In genomic region chr20:4685923-4686221, GRCh38 we compare ENCODE assay signal across 8 cellular contexts. TPM values are rescaled to one million over a fixed set of nuclear protein-coding genes. Genes with fewer than 3 reads are reported as not detected.
DNase-seq lines count a peak whose midpoint lies in the region; FAIRE-seq and TF ChIP-seq lines count a peak whose summit lies in the region.

No MANE protein-coding gene starts in this region.

- H2AFZ ChIP-seq in hepatocyte, result peak overlapping the region; percentile 77

- TF ChIP-seq CTCF in hepatocyte (IDR thresholded peaks at IDR 0.05; ENCODE audit: poor library complexity) (no peak), GM13976 (IDR thresholded peaks at IDR 0.05; ENCODE audit: borderline replicate concordance, control extremely low read depth, extremely low read depth, insufficient read depth, missing control alignments) (no peak)

- no peak for FAIRE-seq in small intestine (lab: Jason Lieb, UNC)

- H3K9me2 ChIP-seq in hepatocyte (replicated peaks; ENCODE audit: insufficient read depth), result no peaks in the 10 kb centered on the region

- POLR2A ChIA-PET in activated CD4-positive, alpha-beta memory T cell treated with anti-CD3 and anti-CD28 coated beads, Interleukin-2, amount 10 ng/mL, durations not matched to agents 7 days and 5 days (lab: Charles Lee), result no interaction called here

- H3K27ac ChIP-seq in hepatocyte, result peak overlapping the region; percentile 97
- peak overlapping the region in 1 of 2 donors; percentile 93 for H3K27ac ChIP-seq in small intestine (ENCODE audit: low read depth in 1 of 2, low read length in 1 of 2)

- H3K36me3 ChIP-seq in HAP-1 (replicated peaks), result no peaks in the 10 kb centered on the region; the same call in 1 of the 2 replicates
- H3K36me3 ChIP-seq in hepatocyte (replicated peaks; ENCODE audit: insufficient read depth, low read depth), result no peaks in the 10 kb centered on the region
- no peaks in the 10 kb centered on the region for H3K36me3 ChIP-seq in small intestine (ENCODE audit: control insufficient read depth in 2 of 2, insufficient read depth in 2 of 2, low read length in 2 of 2)

- in situ Hi-C loops in HAP-1 (cut with MboI; ENCODE audit: low sequenced_read_pairs), result no loop called here
- in situ Hi-C loops in GM13976 (cut with MboI; ENCODE audit: low sequenced_read_pairs, unreplicated experiment), result no loop called here

- H3K27me3 ChIP-seq in HAP-1 (ENCODE audit: low read depth) (no peaks in the 10 kb centered on the region), hepatocyte (no peaks in the 10 kb centered on the region), small intestine (ENCODE audit: control insufficient read depth in 2 of 2, insufficient read depth in 2 of 2, low read length in 2 of 2) (no peaks in the 10 kb centered on the region)

- H4K20me1 ChIP-seq in hepatocyte (ENCODE audit: insufficient read depth, poor library complexity, severe bottlenecking), result peaks cover 2% of the 10 kb centered on the region

- H3K9me3 ChIP-seq in HAP-1, result no peaks in the 10 kb centered on the region
- H3K9me3 ChIP-seq in hepatocyte (ENCODE audit: low read depth), result no peaks in the 10 kb centered on the region
- H3K9me3 ChIP-seq in small intestine (ENCODE audit: control insufficient read depth, low read depth), result no peaks in the 10 kb centered on the region

- no peaks in the 10 kb centered on the region for H3K27me3 Mint-ChIP-seq in activated CD4-positive, alpha-beta memory T cell treated with anti-CD3 and anti-CD28 coated beads, Interleukin-2, amount 10 ng/mL, durations not matched to agents 7 days and 5 days

- H3K36me3 Mint-ChIP-seq in activated CD4-positive, alpha-beta memory T cell treated with anti-CD3 and anti-CD28 coated beads, Interleukin-2, amount 10 ng/mL, durations not matched to agents 7 days and 5 days (ENCODE audit: low read depth), result peaks cover 39% of the 10 kb centered on the region

- no peaks in the 10 kb centered on the region for H3K9me3 Mint-ChIP-seq in activated CD4-positive, alpha-beta memory T cell treated with anti-CD3 and anti-CD28 coated beads, Interleukin-2, amount 10 ng/mL, durations not matched to agents 7 days and 5 days

- H3K4me1 Mint-ChIP-seq in activated CD4-positive, alpha-beta memory T cell treated with anti-CD3 and anti-CD28 coated beads, Interleukin-2, amount 10 ng/mL, durations not matched to agents 7 days and 5 days, result peaks cover 70% of the 10 kb centered on the region

- WGBS in hepatocyte (ENCODE audit: low lambda C conversion rate, missing lambda C conversion rate), result 16% methylated on average over 8 of the region's 8 CpGs
- 4 to 10% (median 10%) methylated on average over 8 of the region's 8 CpGs for WGBS in small intestine, 3 donors

- H3K4me3 ChIP-seq in HAP-1 (peak overlapping the region; percentile 53), hepatocyte (peak overlapping the region; percentile 91), small intestine (ENCODE audit: low read depth in 1 of 2, low read length in 2 of 2) (peak overlapping the region; percentile 39 to 93)

- peak overlapping the region; percentile 98 for H3K27ac Mint-ChIP-seq in activated CD4-positive, alpha-beta memory T cell treated with anti-CD3 and anti-CD28 coated beads, Interleukin-2, amount 10 ng/mL, durations not matched to agents 7 days and 5 days

- CTCF ChIA-PET in activated CD4-positive, alpha-beta memory T cell treated with anti-CD3 and anti-CD28 coated beads, Interleukin-2, amount 10 ng/mL, durations not matched to agents 7 days and 5 days (lab: Charles Lee), result no interaction called here

- peak overlapping the region; percentile 92 for H3K4me2 ChIP-seq in hepatocyte

- peaks cover 34% of the 10 kb centered on the region for H3K79me2 ChIP-seq in hepatocyte

- peaks cover 31% of the 10 kb centered on the region for H3K4me1 ChIP-seq in HAP-1
- H3K4me1 ChIP-seq in hepatocyte (ENCODE audit: insufficient read depth), result peaks cover 4% of the 10 kb centered on the region
- peaks cover 0 to 4% of the 10 kb centered on the region in 2 donors for H3K4me1 ChIP-seq in small intestine (ENCODE audit: control insufficient read depth in 2 of 2, insufficient read depth in 1 of 2, low read depth in 1 of 2, low read length in 1 of 2)

- peak overlapping the region; percentile 84 for H3K4me3 Mint-ChIP-seq in activated CD4-positive, alpha-beta memory T cell treated with anti-CD3 and anti-CD28 coated beads, Interleukin-2, amount 10 ng/mL, durations not matched to agents 7 days and 5 days

- DNase-seq in HAP-1 (ENCODE audit: low spot score in 2 of 2), result no peak
- no peak for DNase-seq in activated CD4-positive, alpha-beta memory T cell treated with anti-CD3 and anti-CD28 coated beads, Interleukin-2, amount 10 ng/mL, durations not matched to agents 7 days and 5 days
- no peak for DNase-seq in hepatocyte (ENCODE audit: low spot score)
- no peak for DNase-seq in small intestine
- no peak for DNase-seq in occipital lobe (lab: John Stamatoyannopoulos, UW)
- DNase-seq in GM13976 (ENCODE audit: low spot score), result no peak
- no peak for DNase-seq in activated effector memory CD4-positive, alpha-beta T cell treated with anti-CD3 and anti-CD28 coated beads, Interleukin-2, amount 50 U/mL, for 16 hours
- no peak for DNase-seq in NCI-H1694 treated with DMSO at 0.1 percent for 48 hours (lab: John Stamatoyannopoulos, UW)

RNA-seq across cellular contexts. Expression of gene PRNP, which starts 0.4 kb away (rescaled TPM):
- 100 to 1,000 TPM; 111 to 112 TPM for total RNA-seq in activated CD4-positive, alpha-beta memory T cell treated with anti-CD3 and anti-CD28 coated beads, Interleukin-2, amount 10 ng/mL, durations not matched to agents 7 days and 5 days
- total RNA-seq in hepatocyte, result 109 and 127 TPM in 2 replicates
- polyA plus RNA-seq in hepatocyte, result 134 and 136 TPM in 2 replicates
- 10 to 100 TPM in 2 of 3 donors, 1 to 10 TPM in 1; 6.0 to 39.8 (median 13.0) TPM for polyA plus RNA-seq in small intestine
- total RNA-seq in occipital lobe, result 92.3 TPM

RNA-seq across cellular contexts. Expression of gene PRND, which starts 35.8 kb away (rescaled TPM):
- not detected for total RNA-seq in activated CD4-positive, alpha-beta memory T cell treated with anti-CD3 and anti-CD28 coated beads, Interleukin-2, amount 10 ng/mL, durations not matched to agents 7 days and 5 days
- total RNA-seq in hepatocyte (0.16 and 0.70 TPM in 2 replicates), occipital lobe (1.1 TPM)
- polyA plus RNA-seq in hepatocyte (0.34 TPM in 1 of 2 replicates, not detected in the other), small intestine (not detected)
